In genomic region chr2:105143094-105143466, GRCh38 we compare ENCODE assay signal across 1 cellular context.
TF ChIP-seq lines count a peak whose summit lies in the region.

No MANE protein-coding gene starts in this region.

TF ChIP-seq in neural cell, 6 proteins besides CTCF, POLR2A, EP300 and RAD21 (continued from another document):
- TF ChIP-seq REST (IDR thresholded peaks at IDR 0.05; ENCODE audit: borderline replicate concordance) (no peak), SMC3 (conservative IDR thresholded peaks at IDR 0.05; ENCODE audit: poor library complexity) (no peak), TAF1 (IDR thresholded peaks at IDR 0.05; ENCODE audit: low read depth) (no peak), POLR2AphosphoS5 (IDR thresholded peaks at IDR 0.05) (no peak), MXI1 (conservative IDR thresholded peaks at IDR 0.05; ENCODE audit: poor library complexity, severe bottlenecking) (no peak)
TF ChIP-seq in neural cell: peak in this region for 0.
